16 cellular contexts compared by ENCODE assay signal in genomic region chr13:34039678-34040077, GRCh38.
"Had no signal": no experiment of that assay in that cellular context is flagged by ENCODE, and none has a peak within 500 bp of the region (broad histone marks: within the 10 kb centered on the region; RNA-seq: fewer than 3 reads in every experiment).

No MANE protein-coding gene starts in this region.

- DNase-seq: effector memory CD4-positive, alpha-beta T cell; immature natural killer cell; left colon; left ventricle myocardium superior; naive thymus-derived CD4-positive, alpha-beta T cell; nephron progenitor cell; psoas muscle; retina; right lobe of liver; spleen; stimulated activated naive CD4-positive, alpha-beta T cell treated with Interleukin-2 at 50 U/mL for 16 hours; upper lobe of left lung; uterus had no signal

- ATAC-seq: foreskin keratinocyte; left colon; left ventricle myocardium superior; naive thymus-derived CD4-positive, alpha-beta T cell; psoas muscle; right lobe of liver had no signal

- H3K27ac ChIP-seq: foreskin keratinocyte, neutrophil, psoas muscle, right lobe of liver, spleen, upper lobe of left lung, uterus had no signal

- H3K36me3 ChIP-seq: neutrophil, right lobe of liver, spleen, upper lobe of left lung, uterus had no signal

- H3K4me3 ChIP-seq: lung, psoas muscle, right lobe of liver, spleen, upper lobe of left lung, uterus had no signal

- H3K9me3 ChIP-seq: neutrophil, psoas muscle, right lobe of liver, upper lobe of left lung, uterus had no signal

- H3K27me3 ChIP-seq: foreskin keratinocyte, neutrophil, right lobe of liver, spleen, upper lobe of left lung, uterus had no signal

- H3K4me1 ChIP-seq: psoas muscle, right lobe of liver, spleen, upper lobe of left lung, uterus had no signal
